ENCODE assay signal across 1 cellular context in genomic region chr10:49592726-49593563, GRCh38.
TF ChIP-seq lines count a peak whose summit lies in the region.

No MANE protein-coding gene starts in this region.

TF ChIP-seq in endothelial cell of umbilical vein, 7 proteins besides CTCF, POLR2A, EP300 and RAD21 (continued from another document):
- TF ChIP-seq MYC (IDR thresholded peaks at IDR 0.05; ENCODE audit: low read depth, low read length) (no peak), FOS (IDR thresholded peaks at IDR 0.05; ENCODE audit: borderline replicate concordance, insufficient read depth, low read length) (no peak), EZH2 (IDR thresholded peaks at IDR 0.05; ENCODE audit: borderline replicate concordance, low read depth, low read length, severe bottlenecking) (no peak), GATA2 (IDR thresholded peaks at IDR 0.05; ENCODE audit: insufficient read depth, insufficient read length, low read depth, low read length) (no peak), POLR2AphosphoS5 (IDR thresholded peaks at IDR 0.05; ENCODE audit: insufficient read depth, low read depth, low read length) (no peak), MAX (IDR thresholded peaks at IDR 0.05; ENCODE audit: insufficient read depth, insufficient read length) (no peak)
